Comparison of ENCODE assay signal across 33 cellular contexts in genomic region chr10:30125484-30125883, GRCh38.
"Had no signal": no experiment of that assay in that cellular context is flagged by ENCODE, and none has a peak within 500 bp of the region (broad histone marks: within the 10 kb centered on the region; RNA-seq: fewer than 3 reads in every experiment).

No MANE protein-coding gene starts in this region.

- H3K36me3 ChIP-seq: ascending aorta, cardiac muscle cell, SJCRH30 had no signal

- H3K4me3 ChIP-seq: ascending aorta, cardiac muscle cell, SJCRH30, SK-N-MC had no signal

- H3K9me3 ChIP-seq: ascending aorta, SJCRH30 had no signal

- H3K4me1 ChIP-seq: ascending aorta, SJCRH30 had no signal

- H3K27me3 ChIP-seq: ascending aorta, cardiac muscle cell, SJCRH30 had no signal

- DNase-seq: activated CD4-positive, alpha-beta T cell treated with anti-CD3 and anti-CD28 coated beads for 36 hours; activated CD4-positive, alpha-beta T cell treated with anti-CD3 and anti-CD28 coated beads, Interleukin-2, amount 10 ng/mL, durations not matched to agents 7 days and 5 days; activated CD4-positive, alpha-beta T cell treated with anti-CD3 and anti-CD28 coated beads, Interleukin-2, amount 50 U/mL, for 48 hours; activated CD8-positive, alpha-beta memory T cell treated with anti-CD3 and anti-CD28 coated beads, Interleukin-2, amount 50 U/mL, for 48 hours; activated CD8-positive, alpha-beta T cell treated with anti-CD3 and anti-CD28 coated beads, Interleukin-2, amount 10 ng/mL, durations not matched to agents 7 days and 5 days; activated effector memory CD4-positive, alpha-beta T cell treated with anti-CD3 and anti-CD28 coated beads, Interleukin-2, amount 50 U/mL, for 16 hours; activated naive CD4-positive, alpha-beta T cell; activated naive CD4-positive, alpha-beta T cell treated with anti-CD3 and anti-CD28 coated beads, Interleukin-2, amount 50 U/mL, for 16 hours; activated naive CD8-positive, alpha-beta T cell treated with anti-CD3 and anti-CD28 coated beads for 36 hours; activated T-cell treated with anti-CD3 and anti-CD28 coated beads, Interleukin-2, amount 50 U/mL, for 1 hour; activated T-cell treated with anti-CD3 and anti-CD28 coated beads, Interleukin-2, amount 50 U/mL, for 72 hours; amygdala; Karpas-422; KBM-7; NCI-H1048; NCI-H1105 treated with DMSO at 0.1 percent for 48 hours; NCI-H1436; NCI-H1694; NCI-H1930; NCI-H2081 treated with DMSO at 0.1 percent for 48 hours; NCI-H226; NCI-H446 treated with DMSO at 0.1 percent for 48 hours; NCI-H524 treated with DMSO at 0.1 percent for 48 hours; SHP77; SJCRH30; T1000 had no signal

- ATAC-seq: activated CD4-positive, alpha-beta T cell treated with anti-CD3 and anti-CD28 coated beads for 36 hours; activated CD4-positive, CD25-positive, alpha-beta regulatory T cell treated with anti-CD3 and anti-CD28 coated beads, Interleukin-2, amount 50 U/mL, for 24 hours; activated CD8-positive, alpha-beta T cell treated with anti-CD3 and anti-CD28 coated beads, Interleukin-2, amount 10 ng/mL, durations not matched to agents 7 days and 5 days; activated T-cell treated with anti-CD3 and anti-CD28 coated beads, Interleukin-2, amount 50 U/mL, for 72 hours; activated T-helper 17 cell treated with anti-CD3 and anti-CD28 coated beads, Interleukin-2, amount 50 U/mL, for 72 hours; Panc1; WTC11 had no signal

- H3K27ac ChIP-seq: ascending aorta, cardiac muscle cell, SJCRH30, SK-N-MC had no signal
